Comparison of ENCODE assay signal across 29 cellular contexts in the genomic region with DNA sequence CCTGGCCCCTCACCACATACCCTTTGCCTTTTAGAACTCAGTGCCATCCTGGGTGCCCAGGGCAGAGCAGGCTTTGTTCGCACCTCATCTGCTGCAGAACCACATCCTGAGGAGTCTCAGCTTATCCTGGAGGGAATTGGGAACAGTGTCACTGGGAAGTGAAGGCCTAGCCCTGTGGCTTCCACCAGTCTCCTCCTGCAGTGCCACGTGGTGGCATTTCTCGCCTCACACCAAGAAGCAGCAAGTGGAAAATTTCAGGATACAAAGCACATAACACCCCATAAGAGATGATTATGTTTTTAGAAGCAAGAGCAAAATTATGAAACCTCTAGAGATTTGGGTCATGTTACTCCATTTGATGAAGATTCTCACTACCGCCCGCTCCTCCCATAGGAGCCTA. TPM values are rescaled to one million over a fixed set of nuclear protein-coding genes. Genes with fewer than 3 reads are reported as not detected.
A peak's percentile ranks its signal among the peaks of the same experiment; 100 is the strongest.
DNase-seq lines count a peak whose midpoint lies in the region; ATAC-seq, FAIRE-seq and TF ChIP-seq lines count a peak whose summit lies in the region.
"Had no signal": no experiment of that assay in that cellular context is flagged by ENCODE, and none has a peak within 500 bp of the region (broad histone marks: within the 10 kb centered on the region; RNA-seq: fewer than 3 reads in every experiment).

No MANE protein-coding gene starts in this region.

- no peak for TF ChIP-seq RAD21 in K562 (CRISPR knock-in tag; conservative IDR thresholded peaks at IDR 0.05 in 1 of 2, IDR thresholded peaks at IDR 0.05 in 1 of 2)

- CTCF ChIA-PET in K562 (lab: Yijun Ruan, JAX; ENCODE audit: low intra/inter-chr PET ratio): interaction anchor here (0.7 kb wide), 1 partner anchor 10 kb away, joined by 3 read pairs; no protein-coding TSS in a partner anchor
- CTCF ChIA-PET in CD4-positive, alpha-beta T cell (lab: Charles Lee): no interaction called here

- H3K9ac ChIP-seq in K562 (ENCODE audit: insufficient read depth in 1 of 2, low read depth in 2 of 2, low read length in 2 of 2): peak overlapping the region in 1 of 2 experiments; percentile 21; a peak in 1 of 4 replicates
- H3K9ac ChIP-seq: GM23248 had no signal

- peaks cover 10% of the 10 kb centered on the region; the same call in 2 of the 3 replicates for H3K36me3 ChIP-seq in K562 (ENCODE audit: control insufficient read depth, insufficient read depth, low read length)

- no peak overlapping the region for H3K4me3 Mint-ChIP-seq in activated naive CD8-positive, alpha-beta T cell
- no peak overlapping the region for H3K4me3 Mint-ChIP-seq in activated naive CD8-positive, alpha-beta T cell treated with anti-CD3 and anti-CD28 coated beads for 36 hours
- H3K4me3 Mint-ChIP-seq in CD4-positive, alpha-beta T cell: no peak overlapping the region
- H3K4me3 Mint-ChIP-seq: H9, HFFc6 had no signal

- no peaks in the 10 kb centered on the region for H3K9me3 Mint-ChIP-seq in activated naive CD8-positive, alpha-beta T cell (ENCODE audit: low read depth)
- H3K9me3 Mint-ChIP-seq in activated naive CD8-positive, alpha-beta T cell treated with anti-CD3 and anti-CD28 coated beads for 36 hours: no peaks in the 10 kb centered on the region
- no peaks in the 10 kb centered on the region for H3K9me3 Mint-ChIP-seq in CD4-positive, alpha-beta T cell
- H3K9me3 Mint-ChIP-seq: H9, HFFc6 had no signal

- 81% methylated on average over 5 of the region's 5 CpGs for WGBS in K562 (ENCODE audit: insufficient coverage, low coverage, missing lambda C conversion rate)

- H3K27ac ChIP-seq in K562 (ENCODE audit: extremely low read depth, low read depth, low read length): no peak overlapping the region
- H3K27ac ChIP-seq in CD4-positive, alpha-beta T cell (ENCODE audit: low read depth, low read length): no peak overlapping the region
- H3K27ac ChIP-seq: C4-2B, GM23248 had no signal

- in situ Hi-C loops in K562 (cut with MboI): no loop called here

- POLR2A ChIA-PET in K562 (lab: Yijun Ruan, JAX): no interaction called here
- POLR2A ChIA-PET in CD4-positive, alpha-beta T cell (lab: Charles Lee): no interaction called here

- DNase-seq in activated naive CD8-positive, alpha-beta T cell treated with anti-CD3 and anti-CD28 coated beads for 36 hours: no peak
- DNase-seq in K562 (ENCODE audit: extremely low read depth in 1 of 4, low spot score in 3 of 4) (no peak), inferior parietal cortex (ENCODE audit: extremely low spot score) (peak; percentile 30), urothelium cell line (ENCODE audit: low spot score) (no peak)
- DNase-seq in CD4-positive, alpha-beta T cell: no peak
- DNase-seq: 8988T, COR-L47, DMS 273 treated with DMSO at 0.1 percent for 48 hours, DMS79 treated with DMSO at 0.1 percent for 48 hours, GM23248, H9, HFFc6, KBM-7, MM.1S, NCI-H1092, NCI-H1436, NCI-H187 treated with DMSO at 0.1 percent for 48 hours, NCI-H2107, NCI-H446 treated with DMSO at 0.1 percent for 48 hours, NCI-H526 treated with DMSO at 0.1 percent for 48 hours, OCI-M1 had no signal

- no peak for FAIRE-seq in K562 (lab: Jason Lieb, UNC)
- no peak for FAIRE-seq in urothelium cell line (lab: Jason Lieb, UNC)
- FAIRE-seq: GM12878 had no signal

- H3K27me3 Mint-ChIP-seq in activated naive CD8-positive, alpha-beta T cell: no peaks in the 10 kb centered on the region
- H3K27me3 Mint-ChIP-seq in activated naive CD8-positive, alpha-beta T cell treated with anti-CD3 and anti-CD28 coated beads for 36 hours: no peaks in the 10 kb centered on the region
- H3K27me3 Mint-ChIP-seq in CD4-positive, alpha-beta T cell: no peaks in the 10 kb centered on the region

- TF ChIP-seq POLR2A in K562 (conservative IDR thresholded peaks at IDR 0.05): no peak

- no peaks in the 10 kb centered on the region for H3K9me1 ChIP-seq in K562 (ENCODE audit: control insufficient read depth, insufficient read depth, low read length)

- BruUV-seq in K562 (replicated peaks; lab: Mats Ljungman, UMichigan): TSS peak; percentile 37

- no peaks in the 10 kb centered on the region for H3K79me2 ChIP-seq in K562 (ENCODE audit: control insufficient read depth, insufficient read depth, low read length)

- H3K4me1 Mint-ChIP-seq in activated naive CD8-positive, alpha-beta T cell (ENCODE audit: low read depth): peaks cover 11% of the 10 kb centered on the region
- H3K4me1 Mint-ChIP-seq in activated naive CD8-positive, alpha-beta T cell treated with anti-CD3 and anti-CD28 coated beads for 36 hours: peaks cover 2% of the 10 kb centered on the region
- H3K4me1 Mint-ChIP-seq in CD4-positive, alpha-beta T cell (ENCODE audit: low read depth): peaks cover 19% of the 10 kb centered on the region

- H3K9me3 ChIP-seq in K562 (replicated peaks; ENCODE audit: control insufficient read depth, insufficient read depth, low read depth, low read length): no peaks in the 10 kb centered on the region
- no peaks in the 10 kb centered on the region for H3K9me3 ChIP-seq in CD4-positive, alpha-beta T cell (ENCODE audit: control insufficient read depth, low read length)

- H2AFZ ChIP-seq in K562 (ENCODE audit: low read depth, low read length): no peak overlapping the region
- H2AFZ ChIP-seq: GM23248 had no signal

- peaks cover 4% of the 10 kb centered on the region for H3K36me3 Mint-ChIP-seq in activated naive CD8-positive, alpha-beta T cell
- peaks cover 1% of the 10 kb centered on the region for H3K36me3 Mint-ChIP-seq in activated naive CD8-positive, alpha-beta T cell treated with anti-CD3 and anti-CD28 coated beads for 36 hours
- peaks cover 41% of the 10 kb centered on the region for H3K36me3 Mint-ChIP-seq in CD4-positive, alpha-beta T cell (ENCODE audit: low read depth)

- H3K27ac Mint-ChIP-seq in activated naive CD8-positive, alpha-beta T cell: peak overlapping the region; percentile 50
- no peak overlapping the region for H3K27ac Mint-ChIP-seq in activated naive CD8-positive, alpha-beta T cell treated with anti-CD3 and anti-CD28 coated beads for 36 hours
- H3K27ac Mint-ChIP-seq in CD4-positive, alpha-beta T cell: no peak overlapping the region
- H3K27ac Mint-ChIP-seq: H9, HFFc6 had no signal

- H3K4me2 ChIP-seq in K562 (ENCODE audit: insufficient read depth, low read length): no peak overlapping the region

- H3K4me1 ChIP-seq in K562 (replicated peaks in 1 of 2; ENCODE audit: control insufficient read depth in 2 of 2, insufficient read depth in 2 of 2, low read length in 2 of 2): no peaks in the 10 kb centered on the region

- TF ChIP-seq CTCF in K562 (IDR thresholded peaks at IDR 0.05 in 2 of 3, conservative IDR thresholded peaks at IDR 0.05 in 1 of 3; ENCODE audit: insufficient read depth in 2 of 3, low read depth in 1 of 3, low read length in 3 of 3): no peak
- TF ChIP-seq CTCF in CD4-positive, alpha-beta T cell (IDR thresholded peaks at IDR 0.05): no peak

- H3K4me3 ChIP-seq in K562: no peak overlapping the region
- H3K4me3 ChIP-seq: GM12878, GM23248 had no signal

- no peaks in the 10 kb centered on the region; the same call in 1 of the 2 replicates for H4K20me1 ChIP-seq in K562 (replicated peaks; ENCODE audit: control insufficient read depth, insufficient read depth, low read length)

- ATAC-seq in K562 (no peak), GM18868 (IDR thresholded peaks at IDR 0.05; ENCODE audit: unreplicated experiment) (no peak), GM21619 (IDR thresholded peaks at IDR 0.05; ENCODE audit: unreplicated experiment) (no peak)
- ATAC-seq in CD4-positive, alpha-beta T cell (ENCODE audit: poor library complexity): no peak
- ATAC-seq: GM12878, Right ventricle myocardium inferior had no signal

- no peaks in the 10 kb centered on the region for H3K27me3 ChIP-seq in K562 (ENCODE audit: control insufficient read depth in 2 of 2, insufficient read depth in 2 of 2, low read length in 2 of 2)
- H3K27me3 ChIP-seq in CD4-positive, alpha-beta T cell (ENCODE audit: control insufficient read depth, insufficient read depth, low read length): no peaks in the 10 kb centered on the region

- intact Hi-C loops in K562 (cut with micrococcal nuclease): loop anchor here (10.0 kb wide), 1 partner anchor 368 kb away; a partner anchor contains a TSS
- intact Hi-C loops in CD4-positive, alpha-beta T cell (cut with DNase I, micrococcal nuclease): no loop called here

- no peak for TF ChIP-seq EP300 in K562 (IDR thresholded peaks at IDR 0.05; ENCODE audit: low read length)

RNA-seq across cellular contexts. Expression of a gene that starts 26.8 kb away (rescaled TPM):
- total RNA-seq in activated naive CD8-positive, alpha-beta T cell treated with anti-CD3 and anti-CD28 coated beads for 36 hours: 10 to 100 TPM; 12.1 to 12.7 TPM
- total RNA-seq in K562 (2011; cell fraction: chromatin; rRNA removed; ENCODE audit: low replicate concordance): 5.1 and 8.4 TPM in 2 replicates
- 3.8 and 4.3 TPM in 2 replicates for total RNA-seq in K562 (2011; cell fraction: nucleolus; rRNA removed)
- total RNA-seq in K562 (2011; cell fraction: nucleoplasm; rRNA removed): 4.6 and 7.3 TPM in 2 replicates
- total RNA-seq in K562 (2014; rRNA removed) (4.5 and 9.1 TPM in 2 replicates), K562 (2014; rRNA removed; fragmentation: Illumina TruSeq; extraction: Trizol) (6.4 and 6.9 TPM in 2 replicates), K562 (2015; rRNA removed; fragmentation: Illumina TruSeq; extraction: Trizol) (7.0 and 8.3 TPM in 2 replicates), K562 (2021) (10.2 and 11.7 TPM in 2 replicates)
- polyA plus RNA-seq in K562 (2011; rRNA removed) (14.3 and 17.4 TPM in 2 replicates), K562 (2014; fragmentation: Illumina TruSeq; extraction: Trizol) (12.0 and 16.2 TPM in 2 replicates), K562 (2014; fragmentation: Nextera tagmentation; extraction: Ambion mirVana) (1 to 10 TPM; 3.3 to 4.7 TPM), K562 (2014; rRNA removed) (7.5 and 9.0 TPM in 2 replicates)
- polyA plus RNA-seq in K562 (2011; cell fraction: cytosol; rRNA removed): 24.0 and 24.2 TPM in 2 replicates
- 9.4 and 10.3 TPM in 2 replicates for polyA plus RNA-seq in K562 (2011; cell fraction: nucleus; rRNA removed)
- polyA plus RNA-seq in K562 (2012): 10.5 and 13.2 TPM in 2 replicates
- polyA minus RNA-seq in K562 (2011; rRNA and poly(A)+ RNA removed): 14.8 and 20.1 TPM in 2 replicates
- polyA minus RNA-seq in K562 (2011; cell fraction: cytosol; rRNA and poly(A)+ RNA removed): 7.6 and 11.1 TPM in 2 replicates
- polyA minus RNA-seq in K562 (2011; cell fraction: nucleus; rRNA and poly(A)+ RNA removed): 1.3 and 4.7 TPM in 2 replicates
- total RNA-seq in CD4-positive, alpha-beta T cell: 1 to 10 TPM; 6.1 to 7.8 TPM

RNA-seq across cellular contexts. Expression of a gene that starts 44.6 kb away (rescaled TPM):
- not detected for total RNA-seq in activated naive CD8-positive, alpha-beta T cell treated with anti-CD3 and anti-CD28 coated beads for 36 hours
- total RNA-seq in K562 (2011; cell fraction: chromatin; rRNA removed; ENCODE audit: low replicate concordance): 0.65 TPM in 1 of 2 replicates, not detected in the other
- not detected in 2 replicates for total RNA-seq in K562 (2011; cell fraction: nucleolus; rRNA removed)
- not detected in 2 replicates for total RNA-seq in K562 (2011; cell fraction: nucleoplasm; rRNA removed)
- not detected in 2 replicates for total RNA-seq in K562 (2014; rRNA removed)
- not detected in 2 replicates for total RNA-seq in K562 (2014; rRNA removed; fragmentation: Illumina TruSeq; extraction: Trizol)
- not detected in 2 replicates for total RNA-seq in K562 (2015; rRNA removed; fragmentation: Illumina TruSeq; extraction: Trizol)
- total RNA-seq in K562 (2021): not detected in 2 replicates
- polyA plus RNA-seq in K562 (2011; rRNA removed): not detected in 2 replicates
- polyA plus RNA-seq in K562 (2011; cell fraction: cytosol; rRNA removed): not detected in 2 replicates
- polyA plus RNA-seq in K562 (2011; cell fraction: nucleus; rRNA removed): not detected in 2 replicates
- polyA plus RNA-seq in K562 (2012): 0.13 and 0.18 TPM in 2 replicates
- polyA plus RNA-seq in K562 (2014; fragmentation: Illumina TruSeq; extraction: Trizol): not detected in 2 replicates
- polyA plus RNA-seq in K562 (2014; fragmentation: Nextera tagmentation; extraction: Ambion mirVana): under 1 TPM; 0.04 to 0.10 TPM
- not detected in 2 replicates for polyA plus RNA-seq in K562 (2014; rRNA removed)
- not detected in 2 replicates for polyA minus RNA-seq in K562 (2011; rRNA and poly(A)+ RNA removed)
- not detected in 2 replicates for polyA minus RNA-seq in K562 (2011; cell fraction: cytosol; rRNA and poly(A)+ RNA removed)
- polyA minus RNA-seq in K562 (2011; cell fraction: nucleus; rRNA and poly(A)+ RNA removed): not detected in 2 replicates
- total RNA-seq in CD4-positive, alpha-beta T cell: not detected
- total RNA-seq: GM23248, H9, HFFc6, Right ventricle myocardium inferior, SK-MEL-5 had no signal
- polyA plus RNA-seq: AG04450 had no signal

RNA-seq across cellular contexts. Expression of a gene that starts 46.7 kb away (rescaled TPM):
- 10 to 100 TPM; 24.3 to 26.1 TPM for total RNA-seq in activated naive CD8-positive, alpha-beta T cell treated with anti-CD3 and anti-CD28 coated beads for 36 hours
- total RNA-seq in K562 (2011; cell fraction: chromatin; rRNA removed; ENCODE audit: low replicate concordance): 23.3 and 33.1 TPM in 2 replicates
- 21.2 and 24.7 TPM in 2 replicates for total RNA-seq in K562 (2011; cell fraction: nucleolus; rRNA removed)
- total RNA-seq in K562 (2011; cell fraction: nucleoplasm; rRNA removed): 19.4 and 24.6 TPM in 2 replicates
- total RNA-seq in K562 (2014; rRNA removed): 17.0 and 18.4 TPM in 2 replicates
- 9.7 and 10.3 TPM in 2 replicates for total RNA-seq in K562 (2014; rRNA removed; fragmentation: Illumina TruSeq; extraction: Trizol)
- total RNA-seq in K562 (2015; rRNA removed; fragmentation: Illumina TruSeq; extraction: Trizol): 12.4 and 14.2 TPM in 2 replicates
- 15.6 and 18.7 TPM in 2 replicates for total RNA-seq in K562 (2021)
- 14.9 and 15.6 TPM in 2 replicates for polyA plus RNA-seq in K562 (2011; rRNA removed)
- 11.3 and 12.8 TPM in 2 replicates for polyA plus RNA-seq in K562 (2011; cell fraction: cytosol; rRNA removed)
- 19.8 and 22.6 TPM in 2 replicates for polyA plus RNA-seq in K562 (2011; cell fraction: nucleus; rRNA removed)
- polyA plus RNA-seq in K562 (2012): 12.3 and 14.9 TPM in 2 replicates
- 14.8 and 25.8 TPM in 2 replicates for polyA plus RNA-seq in K562 (2014; fragmentation: Illumina TruSeq; extraction: Trizol)
- 1 to 10 TPM; 1.7 to 3.8 TPM for polyA plus RNA-seq in K562 (2014; fragmentation: Nextera tagmentation; extraction: Ambion mirVana)
- 10.7 and 12.5 TPM in 2 replicates for polyA plus RNA-seq in K562 (2014; rRNA removed)
- polyA minus RNA-seq in K562 (2011; rRNA and poly(A)+ RNA removed): 16.6 and 18.6 TPM in 2 replicates
- polyA minus RNA-seq in K562 (2011; cell fraction: cytosol; rRNA and poly(A)+ RNA removed): 9.7 and 11.0 TPM in 2 replicates
- polyA minus RNA-seq in K562 (2011; cell fraction: nucleus; rRNA and poly(A)+ RNA removed): 7.9 and 9.0 TPM in 2 replicates
- total RNA-seq in CD4-positive, alpha-beta T cell: 10 to 100 TPM; 21.8 to 22.5 TPM
